25 cellular contexts compared by ENCODE assay signal in genomic region chr2:36748166-36748565, GRCh38. TPM values are rescaled to one million over a fixed set of nuclear protein-coding genes. Genes with fewer than 3 reads are reported as not detected.
"Had no signal": no experiment of that assay in that cellular context is flagged by ENCODE, and none has a peak within 500 bp of the region (broad histone marks: within the 10 kb centered on the region; RNA-seq: fewer than 3 reads in every experiment).

No MANE protein-coding gene starts in this region.

- H3K4me2 ChIP-seq: hepatocyte had no signal

- H2AFZ ChIP-seq: hepatocyte had no signal

- H3K9me3 ChIP-seq: breast epithelium, neutrophil, ovary, prostate gland, thyroid gland had no signal

- H3K36me3 ChIP-seq: breast epithelium, neutrophil, ovary, prostate gland, thyroid gland, WERI-Rb-1 had no signal

- H3K27ac Mint-ChIP-seq: activated naive CD4-positive, alpha-beta T cell treated with anti-CD3 and anti-CD28 coated beads, Interleukin-2, amount 50 U/mL, for 24 hours; endodermal cell; nephron had no signal

- H3K4me3 ChIP-seq: breast epithelium, hepatocyte, ovary, prostate gland, thyroid gland had no signal

- H3K4me3 Mint-ChIP-seq: activated naive CD4-positive, alpha-beta T cell treated with anti-CD3 and anti-CD28 coated beads, Interleukin-2, amount 50 U/mL, for 24 hours; endodermal cell; nephron had no signal

- H3K4me1 Mint-ChIP-seq: activated naive CD4-positive, alpha-beta T cell treated with anti-CD3 and anti-CD28 coated beads, Interleukin-2, amount 50 U/mL, for 24 hours; endodermal cell; nephron had no signal

- ATAC-seq: left cardiac atrium had no signal

- H3K36me3 Mint-ChIP-seq: activated naive CD4-positive, alpha-beta T cell treated with anti-CD3 and anti-CD28 coated beads, Interleukin-2, amount 50 U/mL, for 24 hours had no signal

- H3K27me3 ChIP-seq: breast epithelium, hepatocyte, neutrophil, ovary, thyroid gland had no signal

- H3K27ac ChIP-seq: breast epithelium, epithelial cell of prostate, hepatocyte, neutrophil, ovary, prostate gland, thyroid gland, WERI-Rb-1 had no signal

- DNase-seq: activated CD4-positive, alpha-beta T cell treated with anti-CD3 and anti-CD28 coated beads for 1 hour; activated CD4-positive, alpha-beta T cell treated with anti-CD3 and anti-CD28 coated beads, Interleukin-2, amount 50 U/mL, for 1 hour; activated gamma-delta T cell treated with Interleukin-2 at 50 U/mL for 16 hours; activated T-cell treated with anti-CD3 and anti-CD28 coated beads, Interleukin-2, amount 50 U/mL, for 1 hour; cerebellar nuclear complex; cortex of kidney; endodermal cell; foreskin melanocyte; left cardiac atrium; ovary; stimulated activated CD4-positive, alpha-beta T cell treated with anti-CD3 and anti-CD28 coated beads, Interleukin-4, amount 100 ng/mL, for 24 hours; stimulated activated naive CD4-positive, alpha-beta T cell treated with Interleukin-2 at 50 U/mL for 16 hours; thyroid gland; WERI-Rb-1 had no signal

- H3K4me1 ChIP-seq: breast epithelium, prostate gland, thyroid gland had no signal

RNA-seq across cellular contexts. Expression of gene VIT, which starts 51.7 kb away (rescaled TPM):
- total RNA-seq: astrocyte; mononuclear cell; myocyte; T-helper 2 cell treated with Interferon-gamma antibody and Interleukin-4, amounts not matched to agents 100 ng/mL and 5 ng/mL, for 36 hours had no signal
